ENCODE assay signal across 1 cellular context in genomic region chr16:67594956-67595355, GRCh38.
TF ChIP-seq lines count a peak whose summit lies in the region.

No MANE protein-coding gene starts in this region.

TF ChIP-seq in WTC11, 78 proteins besides CTCF, POLR2A, EP300 and RAD21 (continued from another document):
- TF ChIP-seq ARID4B (CRISPR knock-in tag; IDR thresholded peaks at IDR 0.05; ENCODE audit: borderline replicate concordance), result no peak
- TF ChIP-seq ZNF121 (CRISPR knock-in tag; IDR thresholded peaks at IDR 0.05), result no peak
- no peak for TF ChIP-seq GABPB1 (CRISPR knock-in tag; IDR thresholded peaks at IDR 0.05)
- no peak for TF ChIP-seq ZNF532 (CRISPR knock-in tag; IDR thresholded peaks at IDR 0.05; ENCODE audit: borderline replicate concordance)
- no peak for TF ChIP-seq PREB (CRISPR knock-in tag; IDR thresholded peaks at IDR 0.05; ENCODE audit: borderline replicate concordance)
